10 cellular contexts compared by ENCODE assay signal in the genomic region with DNA sequence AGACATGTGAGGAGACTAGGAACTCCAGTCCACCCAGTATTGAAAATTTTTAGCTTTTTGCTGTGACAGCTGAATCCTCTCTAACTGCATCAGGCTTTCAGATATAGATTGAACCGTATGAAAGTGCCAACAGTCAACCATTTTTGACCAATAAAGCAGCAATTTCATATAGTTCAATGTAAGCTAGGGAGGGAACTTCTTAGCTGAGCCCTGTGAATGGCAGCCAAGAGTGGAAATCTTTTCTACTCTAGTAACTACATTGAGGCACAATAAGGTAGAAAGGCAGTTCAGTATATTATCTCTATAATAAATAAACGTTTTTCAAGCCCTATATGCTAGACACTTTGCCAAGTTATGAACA.
A peak's percentile ranks its signal among the peaks of the same experiment; 100 is the strongest.
DNase-seq lines count a peak whose midpoint lies in the region; ATAC-seq and TF ChIP-seq lines count a peak whose summit lies in the region.
"Had no signal": no experiment of that assay in that cellular context is flagged by ENCODE, and none has a peak within 500 bp of the region (broad histone marks: within the 10 kb centered on the region; RNA-seq: fewer than 3 reads in every experiment).

No MANE protein-coding gene starts in this region.

- no peak for TF ChIP-seq CTCF in DND-41 (IDR thresholded peaks at IDR 0.05; ENCODE audit: borderline replicate concordance, extremely low read depth, low read length, poor library complexity, severe bottlenecking)
- no peak for TF ChIP-seq CTCF in GM10248 (IDR thresholded peaks at IDR 0.05; ENCODE audit: control extremely low read depth, extremely low read depth, low read depth, missing control alignments)

- no peaks in the 10 kb centered on the region for H3K36me3 ChIP-seq in DND-41 (ENCODE audit: insufficient read depth, low read length)

- DNase-seq in DND-41 (no peak), DMS79 (lab: John Stamatoyannopoulos, UW) (no peak), activated gamma-delta T cell (lab: John Stamatoyannopoulos, UW) (no peak), GM10248 (ENCODE audit: extremely low spot score) (no peak)
- no peak for DNase-seq in effector memory CD8-positive, alpha-beta T cell
- DNase-seq in activated CD4-positive, alpha-beta T cell treated with anti-CD3 and anti-CD28 coated beads for 48 hours, result no peak

- H3K27ac ChIP-seq in DND-41 (ENCODE audit: low read length), result no peak overlapping the region

- ATAC-seq in DND-41 (ENCODE audit: insufficient read depth, low read depth) (peak; percentile 62), GM21423 (IDR thresholded peaks at IDR 0.05; ENCODE audit: unreplicated experiment) (peak; percentile 28), HG03342 (IDR thresholded peaks at IDR 0.05; ENCODE audit: unreplicated experiment) (peak; percentile 31)
- peak; percentile 33 for ATAC-seq in effector memory CD8-positive, alpha-beta T cell (replicated peaks)

- peaks cover 17% of the 10 kb centered on the region for H3K4me1 ChIP-seq in DND-41 (ENCODE audit: insufficient read depth, low read length)

- no peaks in the 10 kb centered on the region for H3K36me3 Mint-ChIP-seq in effector memory CD8-positive, alpha-beta T cell (ENCODE audit: insufficient read depth)
- H3K36me3 Mint-ChIP-seq: activated naive CD4-positive, alpha-beta T cell treated with anti-CD3 and anti-CD28 coated beads, Interleukin-2, amount 10 ng/mL, durations not matched to agents 7 days and 5 days had no signal

- peaks cover 4 to 5% of the 10 kb centered on the region in 2 donors for H3K4me1 Mint-ChIP-seq in effector memory CD8-positive, alpha-beta T cell (ENCODE audit: low read depth in 2 of 2)

- H3K27me3 ChIP-seq in DND-41 (ENCODE audit: insufficient read depth, low read length, poor library complexity), result no peaks in the 10 kb centered on the region

- no peaks in the 10 kb centered on the region for H4K20me1 ChIP-seq in DND-41 (ENCODE audit: insufficient read depth, low read length)

- POLR2A ChIA-PET in GM10248 (lab: Yijun Ruan, JAX), result no interaction called here

- no peak overlapping the region for H3K4me3 ChIP-seq in DND-41 (ENCODE audit: low read depth in 1 of 2, low read length in 2 of 2)

- H3K4me2 ChIP-seq in DND-41 (ENCODE audit: insufficient read depth, low read length), result no peak overlapping the region

- H3K27me3 Mint-ChIP-seq in effector memory CD8-positive, alpha-beta T cell, result no peaks in the 10 kb centered on the region

- no peaks in the 10 kb centered on the region for H3K9me3 ChIP-seq in DND-41 (ENCODE audit: insufficient read depth, low read length, severe bottlenecking)

- no peak overlapping the region for H3K9ac ChIP-seq in DND-41 (ENCODE audit: low read depth, low read length)

- H3K79me2 ChIP-seq in DND-41 (ENCODE audit: insufficient read depth, low read length), result no peaks in the 10 kb centered on the region

- no peak overlapping the region for H3K4me3 Mint-ChIP-seq in effector memory CD8-positive, alpha-beta T cell
- H3K4me3 Mint-ChIP-seq: activated naive CD4-positive, alpha-beta T cell treated with anti-CD3 and anti-CD28 coated beads, Interleukin-2, amount 10 ng/mL, durations not matched to agents 7 days and 5 days; stimulated activated naive CD8-positive, alpha-beta T cell treated with anti-CD3 and anti-CD28 coated beads, Interleukin-15, Interleukin-2, amounts not matched to agents 100 ng/mL and 50 ng/mL, for 24 hours had no signal

- H3K27ac Mint-ChIP-seq in effector memory CD8-positive, alpha-beta T cell, result no peak overlapping the region
- H3K27ac Mint-ChIP-seq: activated naive CD4-positive, alpha-beta T cell treated with anti-CD3 and anti-CD28 coated beads, Interleukin-2, amount 10 ng/mL, durations not matched to agents 7 days and 5 days; stimulated activated naive CD8-positive, alpha-beta T cell treated with anti-CD3 and anti-CD28 coated beads, Interleukin-15, Interleukin-2, amounts not matched to agents 100 ng/mL and 50 ng/mL, for 24 hours had no signal

- CTCF ChIA-PET in GM10248 (lab: Yijun Ruan, JAX), result interaction anchor here (0.6 to 5.7 kb wide), 71 partner anchors 11 to 1097 kb away, joined by 3 to 105 read pairs (median 4); a partner anchor contains a TSS

- H2AFZ ChIP-seq in DND-41 (ENCODE audit: low read depth, low read length), result peak overlapping the region; percentile 57

- H3K9me3 Mint-ChIP-seq in effector memory CD8-positive, alpha-beta T cell, result no peaks in the 10 kb centered on the region
- H3K9me3 Mint-ChIP-seq: activated naive CD4-positive, alpha-beta T cell treated with anti-CD3 and anti-CD28 coated beads, Interleukin-2, amount 10 ng/mL, durations not matched to agents 7 days and 5 days; stimulated activated naive CD8-positive, alpha-beta T cell treated with anti-CD3 and anti-CD28 coated beads, Interleukin-15, Interleukin-2, amounts not matched to agents 100 ng/mL and 50 ng/mL, for 24 hours had no signal
